ENCODE assay signal across 8 cellular contexts in the genomic region with DNA sequence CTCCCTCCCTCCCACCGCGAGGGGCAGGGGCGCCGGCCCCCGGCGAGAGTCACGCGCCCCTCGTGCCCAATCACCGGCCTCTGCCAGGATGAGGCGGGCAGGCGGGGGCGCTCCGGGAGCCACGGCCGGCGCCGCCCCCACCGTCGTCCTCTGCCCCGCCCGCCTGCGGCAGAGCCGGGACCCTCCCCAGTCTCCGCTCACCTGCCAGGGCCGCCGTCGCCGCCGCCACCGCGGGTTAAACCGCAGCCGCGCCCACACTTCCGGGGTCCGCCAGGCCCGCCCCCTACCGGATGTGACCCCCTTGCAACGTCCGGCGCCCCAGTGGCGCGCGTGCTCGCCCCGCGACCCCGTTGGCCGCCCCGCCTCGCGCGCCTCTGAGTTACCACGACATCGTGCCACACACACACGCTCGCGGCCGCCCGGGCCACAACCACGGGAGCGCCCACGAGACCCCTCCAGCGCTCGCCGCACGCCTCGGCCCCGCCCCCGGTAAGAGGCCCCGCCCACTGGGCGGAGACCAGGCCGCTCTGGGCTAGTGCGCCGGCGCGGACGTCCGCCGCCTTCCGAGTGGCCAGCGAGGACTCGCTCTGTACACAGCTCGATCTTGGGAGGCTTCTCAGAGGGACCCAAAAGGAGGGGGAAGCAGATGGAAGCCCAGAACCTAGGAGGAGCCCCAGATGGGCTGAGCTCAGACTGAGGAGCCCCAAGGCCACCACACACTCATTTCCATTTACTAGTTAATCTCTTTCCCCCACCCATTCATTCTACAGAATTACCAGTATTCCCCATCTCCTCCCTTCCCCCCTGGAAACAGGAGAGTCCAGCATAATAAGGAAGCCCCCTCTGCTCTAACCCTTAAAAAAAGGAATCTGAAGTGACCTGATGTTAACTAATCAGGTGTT. TPM values are rescaled to one million over a fixed set of nuclear protein-coding genes. Genes with fewer than 3 reads are reported as not detected.
DNase-seq lines count a peak whose midpoint lies in the region; ATAC-seq and TF ChIP-seq lines count a peak whose summit lies in the region.

TSS of gene VPS37C (minus strand) at position 237 of the 902 bp plus-strand sequence. CDS start 22,597 bp downstream, outside the sequence.

- no peaks in the 10 kb centered on the region for H3K9me2 ChIP-seq in SK-N-SH

- DNase-seq in GM10266 (ENCODE audit: extremely low spot score) (peak; percentile 97), NCI-H1048 (lab: John Stamatoyannopoulos, UW) (peak; percentile 75), SK-N-SH (peak; percentile 98), globus pallidus (ENCODE audit: low spot score) (peak; percentile 86), omental fat pad (ENCODE audit: low spot score) (peak; percentile 68)
- peak; percentile 97 to 99 for DNase-seq in activated naive CD4-positive, alpha-beta T cell treated with anti-CD3 and anti-CD28 coated beads, Interleukin-2, amount 50 U/mL, for 72 hours (ENCODE audit: low spot score in 2 of 2)

- ATAC-seq in HG02588 (IDR thresholded peaks at IDR 0.05; ENCODE audit: unreplicated experiment) (peak; percentile 72), omental fat pad (ENCODE audit: low FRiP score) (peak; percentile 95)
- peak; percentile 82 to 86 for ATAC-seq in activated naive CD4-positive, alpha-beta T cell treated with anti-CD3 and anti-CD28 coated beads, Interleukin-2, amount 50 U/mL, for 72 hours

- H3K4me1 ChIP-seq in SK-N-SH (ENCODE audit: control insufficient read depth in 1 of 2, insufficient read depth in 2 of 2, low read depth in 1 of 2, low read length in 1 of 2), result peaks cover 0 to 22% of the 10 kb centered on the region in 2 experiments; a peak in 3 of 4 replicates

- H2AFZ ChIP-seq in SK-N-SH (ENCODE audit: low read depth), result peak within 1 kb of the TSS; percentile 87

- H3K4me2 ChIP-seq in SK-N-SH, result peak within 1 kb of the TSS; percentile 97

- H3K9ac ChIP-seq in SK-N-SH, result peak within 1 kb of the TSS; percentile 89

- H3K27me3 ChIP-seq in SK-N-SH (ENCODE audit: insufficient read depth), result no peaks in the 10 kb centered on the region

- no peaks in the 10 kb centered on the region for H3K9me3 ChIP-seq in SK-N-SH

- TF ChIP-seq RAD21 in SK-N-SH (IDR thresholded peaks at IDR 0.05; ENCODE audit: low read length), result no peak

- peaks cover 47% of the 10 kb centered on the region for H3K79me2 ChIP-seq in SK-N-SH (ENCODE audit: insufficient read depth)

- H3F3A ChIP-seq in SK-N-SH (replicated peaks; ENCODE audit: insufficient read depth), result peaks cover 16% of the 10 kb centered on the region

- H3K4me3 ChIP-seq in SK-N-SH (ENCODE audit: low read depth in 2 of 2, low read length in 1 of 2), result peak within 1 kb of the TSS; percentile 66 to 70

- H4K20me1 ChIP-seq in SK-N-SH (ENCODE audit: insufficient read depth), result no peaks in the 10 kb centered on the region

- POLR2A ChIA-PET in SK-N-SH (lab: Yijun Ruan, JAX), result interaction anchor here (0.5 to 1.1 kb wide), 4 partner anchors 9 to 256 kb away, joined by 3 to 4 read pairs (median 3); no protein-coding TSS in a partner anchor

- TF ChIP-seq EP300 in SK-N-SH (IDR thresholded peaks at IDR 0.05; ENCODE audit: borderline replicate concordance in 1 of 2, low read depth in 1 of 2, low read length in 1 of 2), result no peak

- peaks cover 0 to 13% of the 10 kb centered on the region in 2 experiments for H3K36me3 ChIP-seq in SK-N-SH (replicated peaks in 1 of 2; ENCODE audit: control insufficient read depth in 1 of 2, insufficient read depth in 2 of 2, low read length in 1 of 2)

- no peak for TF ChIP-seq CTCF in GM10266 (IDR thresholded peaks at IDR 0.05; ENCODE audit: control insufficient read depth, insufficient read depth, low read depth, missing control alignments)
- no peak for TF ChIP-seq CTCF in SK-N-SH (IDR thresholded peaks at IDR 0.05)
- TF ChIP-seq CTCF in omental fat pad (IDR thresholded peaks at IDR 0.05), result no peak

- WGBS in SK-N-SH (ENCODE audit: low lambda C conversion rate), result 0% methylated on average over 3 of the region's 85 CpGs

- peak within 1 kb of the TSS; percentile 92 to 94 for H3K27ac Mint-ChIP-seq in activated naive CD4-positive, alpha-beta T cell treated with anti-CD3 and anti-CD28 coated beads, Interleukin-2, amount 50 U/mL, for 72 hours

- CTCF ChIA-PET in SK-N-SH (lab: Yijun Ruan, JAX), result interaction anchor here (0.6 to 4.7 kb wide), 4 partner anchors 9 to 262 kb away, joined by 3 to 20 read pairs (median 4); no protein-coding TSS in a partner anchor

- peaks cover 0 to 5% of the 10 kb centered on the region in 2 donors for H3K9me3 Mint-ChIP-seq in activated naive CD4-positive, alpha-beta T cell treated with anti-CD3 and anti-CD28 coated beads, Interleukin-2, amount 50 U/mL, for 72 hours

- H3K36me3 Mint-ChIP-seq in activated naive CD4-positive, alpha-beta T cell treated with anti-CD3 and anti-CD28 coated beads, Interleukin-2, amount 50 U/mL, for 72 hours, result peaks cover 0 to 6% of the 10 kb centered on the region in 2 donors

- peak within 1 kb of the TSS; percentile 85 to 94 for H3K27ac ChIP-seq in SK-N-SH (ENCODE audit: low read depth in 2 of 2, low read length in 1 of 2)
- peak within 1 kb of the TSS; percentile 85 for H3K27ac ChIP-seq in temporal lobe (ENCODE audit: low read depth, low read length)

TF ChIP-seq in SK-N-SH, 30 proteins besides CTCF, POLR2A, EP300 and RAD21 (continues in another document):
- TF ChIP-seq JUND (IDR thresholded peaks at IDR 0.05), result no peak
- no peak for TF ChIP-seq MAX (IDR thresholded peaks at IDR 0.05; ENCODE audit: low read depth)
- TF ChIP-seq NRF1 (IDR thresholded peaks at IDR 0.05; ENCODE audit: low read depth, low read length), result peak; percentile 51
- TF ChIP-seq RXRA (IDR thresholded peaks at IDR 0.05; ENCODE audit: borderline replicate concordance, low read depth), result no peak
- peak; percentile 73 for TF ChIP-seq USF2 (IDR thresholded peaks at IDR 0.05; ENCODE audit: borderline replicate concordance, low read depth, low read length)
- TF ChIP-seq CHD2 (IDR thresholded peaks at IDR 0.05; ENCODE audit: low read length, partially characterized antibody), result peak; percentile 19
- no peak; the same call in 1 of the 2 replicates for TF ChIP-seq NFIC (IDR thresholded peaks at IDR 0.05; ENCODE audit: borderline replicate concordance)
- peak; percentile 51; the same call in 1 of the 2 replicates for TF ChIP-seq TAF1 (IDR thresholded peaks at IDR 0.05; ENCODE audit: borderline replicate concordance, low read depth, low read length)
- TF ChIP-seq, protein P1, sequence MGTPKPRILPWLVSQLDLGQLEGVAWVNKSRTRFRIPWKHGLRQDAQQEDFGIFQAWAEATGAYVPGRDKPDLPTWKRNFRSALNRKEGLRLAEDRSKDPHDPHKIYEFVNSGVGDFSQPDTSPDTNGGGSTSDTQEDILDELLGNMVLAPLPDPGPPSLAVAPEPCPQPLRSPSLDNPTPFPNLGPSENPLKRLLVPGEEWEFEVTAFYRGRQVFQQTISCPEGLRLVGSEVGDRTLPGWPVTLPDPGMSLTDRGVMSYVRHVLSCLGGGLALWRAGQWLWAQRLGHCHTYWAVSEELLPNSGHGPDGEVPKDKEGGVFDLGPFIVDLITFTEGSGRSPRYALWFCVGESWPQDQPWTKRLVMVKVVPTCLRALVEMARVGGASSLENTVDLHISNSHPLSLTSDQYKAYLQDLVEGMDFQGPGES (IDR thresholded peaks at IDR 0.05; ENCODE audit: low read depth, low read length), result no peak
- peak; percentile 89 for TF ChIP-seq ELF1 (IDR thresholded peaks at IDR 0.05)
- TF ChIP-seq TEAD4 (IDR thresholded peaks at IDR 0.05; ENCODE audit: borderline replicate concordance, insufficient read depth), result no peak
- TF ChIP-seq GABPA (IDR thresholded peaks at IDR 0.05; ENCODE audit: low read depth), result peak; percentile 81
- TF ChIP-seq YY1 (IDR thresholded peaks at IDR 0.05; ENCODE audit: low read depth), result no peak; the same call in 1 of the 2 replicates
- TF ChIP-seq USF1 (IDR thresholded peaks at IDR 0.05; ENCODE audit: borderline replicate concordance, low read depth), result peak; percentile 90
- no peak for TF ChIP-seq GATA2 (CRISPR knock-in tag; IDR thresholded peaks at IDR 0.05)
- TF ChIP-seq POLR2AphosphoS5 (IDR thresholded peaks at IDR 0.05; ENCODE audit: low read depth, low read length), result peak; percentile 88
- peak; percentile 65; the same call in 1 of the 2 replicates for TF ChIP-seq MXI1 (IDR thresholded peaks at IDR 0.05; ENCODE audit: low read depth, low read length)
- no peak for TF ChIP-seq PBX3 (IDR thresholded peaks at IDR 0.05)

RNA-seq across cellular contexts. Expression of gene VPS37C, which starts in this region (rescaled TPM):
- polyA plus RNA-seq in SK-N-SH (2012; rRNA removed), result 11.7 and 15.2 TPM in 2 replicates
- polyA plus RNA-seq in SK-N-SH (2012; cell fraction: cytosol; rRNA removed), result 10.5 and 12.9 TPM in 2 replicates
- polyA plus RNA-seq in SK-N-SH (2012; cell fraction: nucleus; rRNA removed), result 28.0 and 28.6 TPM in 2 replicates
- 10 to 100 TPM; 10.2 to 10.9 TPM for total RNA-seq in activated naive CD4-positive, alpha-beta T cell treated with anti-CD3 and anti-CD28 coated beads, Interleukin-2, amount 50 U/mL, for 72 hours
- total RNA-seq in omental fat pad (10 to 100 TPM in 3 of 4 donors, 1 to 10 TPM in 1; 9.3 to 17.5 (median 12.6) TPM), temporal lobe (3.4 TPM)

Comparison
In these comparisons a context has a peak if more than half of its experiments do, and no peak if none do; other contexts are left out.
1. Peak in every context shown above with its lines: DNase-seq, ATAC-seq, H3K4me3 ChIP-seq and H3K27ac ChIP-seq.